ENCODE assay signal across 8 cellular contexts in the genomic region with DNA sequence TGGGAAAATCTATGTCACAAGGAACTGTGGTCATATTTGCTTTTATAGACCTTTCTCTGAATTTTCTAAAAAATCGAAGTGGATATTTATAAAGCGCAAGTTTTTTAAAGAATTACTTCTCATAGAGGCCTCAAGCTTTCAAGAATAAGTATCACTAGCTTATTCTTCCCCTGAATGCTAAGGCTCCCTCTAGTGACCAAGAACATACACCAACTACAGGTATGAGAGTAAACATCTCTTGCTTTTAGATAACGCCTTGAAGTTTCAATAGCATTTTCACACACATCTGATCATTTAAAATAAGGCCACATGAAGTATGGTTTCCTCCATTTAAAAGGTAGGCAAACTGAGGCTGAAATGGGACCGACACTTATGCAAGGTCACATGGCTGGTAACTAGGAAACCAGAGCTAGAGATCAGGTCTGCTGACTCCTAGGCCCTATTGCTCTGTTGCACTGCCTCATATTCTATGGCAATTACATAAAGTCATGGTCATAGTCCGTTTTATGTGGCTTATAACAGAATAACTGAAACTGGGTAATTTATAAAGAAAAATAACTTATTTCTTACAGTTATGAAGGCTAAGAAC.
DNase-seq lines count a peak whose midpoint lies in the region; ATAC-seq lines count a peak whose summit lies in the region.

No MANE protein-coding gene starts in this region.

- H3K36me3 Mint-ChIP-seq in activated T-cell treated with anti-CD3 and anti-CD28 coated beads, Interleukin-2, amount 50 U/mL, for 72 hours (ENCODE audit: insufficient read depth in 2 of 2): peaks cover 6 to 7% of the 10 kb centered on the region in 2 donors
- H3K36me3 Mint-ChIP-seq in activated T-helper 17 cell treated with anti-CD3 and anti-CD28 coated beads, Interleukin-2, amount 50 U/mL, for 72 hours (ENCODE audit: low read depth): no peaks in the 10 kb centered on the region

- peaks cover 9% of the 10 kb centered on the region for H3K4me1 Mint-ChIP-seq in activated T-cell treated with anti-CD3 and anti-CD28 coated beads, Interleukin-2, amount 50 U/mL, for 72 hours (ENCODE audit: low read depth)
- no peaks in the 10 kb centered on the region for H3K4me1 Mint-ChIP-seq in activated T-helper 17 cell treated with anti-CD3 and anti-CD28 coated beads, Interleukin-2, amount 50 U/mL, for 72 hours

- peaks cover 12% of the 10 kb centered on the region for H3K27me3 Mint-ChIP-seq in activated T-cell treated with anti-CD3 and anti-CD28 coated beads, Interleukin-2, amount 50 U/mL, for 72 hours (ENCODE audit: low read depth)
- peaks cover 8% of the 10 kb centered on the region for H3K27me3 Mint-ChIP-seq in activated T-helper 17 cell treated with anti-CD3 and anti-CD28 coated beads, Interleukin-2, amount 50 U/mL, for 72 hours

- peaks cover 8 to 9% of the 10 kb centered on the region in 2 donors for H3K9me3 Mint-ChIP-seq in activated T-cell treated with anti-CD3 and anti-CD28 coated beads, Interleukin-2, amount 50 U/mL, for 72 hours
- peaks cover 8% of the 10 kb centered on the region for H3K9me3 Mint-ChIP-seq in activated T-helper 17 cell treated with anti-CD3 and anti-CD28 coated beads, Interleukin-2, amount 50 U/mL, for 72 hours

- H3K4me3 Mint-ChIP-seq in activated T-cell treated with anti-CD3 and anti-CD28 coated beads, Interleukin-2, amount 50 U/mL, for 72 hours: no peak overlapping the region
- no peak overlapping the region for H3K4me3 Mint-ChIP-seq in activated T-helper 17 cell treated with anti-CD3 and anti-CD28 coated beads, Interleukin-2, amount 50 U/mL, for 72 hours

- no peak overlapping the region for H3K27ac Mint-ChIP-seq in activated T-cell treated with anti-CD3 and anti-CD28 coated beads, Interleukin-2, amount 50 U/mL, for 72 hours
- H3K27ac Mint-ChIP-seq in activated T-helper 17 cell treated with anti-CD3 and anti-CD28 coated beads, Interleukin-2, amount 50 U/mL, for 72 hours: no peak overlapping the region

- ATAC-seq in activated T-cell treated with anti-CD3 and anti-CD28 coated beads, Interleukin-2, amount 50 U/mL, for 72 hours (replicated peaks in 1 of 2): peak; percentile 35 to 45
- ATAC-seq in HG02840 (IDR thresholded peaks at IDR 0.05; ENCODE audit: low FRiP score, unreplicated experiment): peak; percentile 67
- peak; percentile 27 for ATAC-seq in activated T-helper 17 cell treated with anti-CD3 and anti-CD28 coated beads, Interleukin-2, amount 50 U/mL, for 72 hours (replicated peaks)

- no peak for DNase-seq in activated T-cell treated with anti-CD3 and anti-CD28 coated beads, Interleukin-2, amount 50 U/mL, for 72 hours
- DNase-seq in activated T-cell treated with anti-CD3 and anti-CD28 coated beads for 4 hours (no peak), NCI-H1694 treated with DMSO at 0.1 percent for 48 hours (lab: John Stamatoyannopoulos, UW) (peak; percentile 5), iPS-NIHi11 (ENCODE audit: low spot score) (peak; percentile 46), NCI-H128 (lab: John Stamatoyannopoulos, UW; ENCODE audit: unreplicated experiment) (no peak)
- DNase-seq in activated effector memory CD4-positive, alpha-beta T cell treated with anti-CD3 and anti-CD28 coated beads, Interleukin-2, amount 50 U/mL, for 16 hours: no peak

Comparison
In these comparisons a context has a peak if more than half of its experiments do, and no peak if none do; other contexts are left out.
1. DNase-seq: peak in NCI-H1694 treated with DMSO at 0.1 percent for 48 hours (single experiment) and iPS-NIHi11 (single experiment); none in activated T-cell treated with anti-CD3 and anti-CD28 coated beads, Interleukin-2, amount 50 U/mL, for 72 hours (0 of 2), activated T-cell treated with anti-CD3 and anti-CD28 coated beads for 4 hours (single experiment), activated effector memory CD4-positive, alpha-beta T cell treated with anti-CD3 and anti-CD28 coated beads, Interleukin-2, amount 50 U/mL, for 16 hours (single experiment) and NCI-H128 (single experiment).
2. Peak in every context shown above with its lines, with median percentiles within 50 percentile points of each other: ATAC-seq.